In the genomic region with DNA sequence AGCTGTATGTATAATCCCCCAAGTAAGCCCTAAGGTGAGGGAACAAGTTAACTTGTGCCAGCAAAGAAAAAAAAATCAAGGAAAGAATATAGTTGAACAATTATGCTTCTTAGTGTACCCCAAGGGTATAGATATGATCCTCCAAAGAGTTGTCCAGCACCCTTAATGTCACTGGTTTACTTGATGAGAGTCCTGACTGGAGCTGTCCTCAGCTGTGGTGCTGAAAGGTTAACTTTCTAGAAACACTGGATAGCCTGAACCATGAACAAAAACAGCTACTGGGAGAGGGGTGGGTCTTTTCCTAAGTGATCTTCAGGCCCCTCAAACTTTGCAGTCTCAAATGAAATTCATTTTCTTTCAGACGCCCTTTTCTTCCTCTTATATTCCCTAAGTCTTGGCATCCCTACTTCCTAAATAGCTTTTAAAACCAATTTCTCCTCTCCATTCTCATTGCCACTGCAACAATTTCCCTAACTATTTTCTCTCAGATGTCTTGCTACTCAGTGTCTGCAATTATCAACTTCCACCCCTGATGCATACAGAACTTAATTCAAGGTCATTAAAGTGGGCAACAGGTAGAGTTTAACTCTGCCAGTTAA, we compare ENCODE assay signal across 11 cellular contexts.
DNase-seq lines count a peak whose midpoint lies in the region; ATAC-seq and TF ChIP-seq lines count a peak whose summit lies in the region.
"Had no signal": no experiment of that assay in that cellular context is flagged by ENCODE, and none has a peak within 500 bp of the region (broad histone marks: within the 10 kb centered on the region; RNA-seq: fewer than 3 reads in every experiment).

No MANE protein-coding gene starts in this region.

- no peaks in the 10 kb centered on the region for H3K4me1 ChIP-seq in thyroid gland

- in situ Hi-C loops in KBM-7 (cut with MboI; ENCODE audit: low pct_unique_long_range_greater_than_20kb, low sequenced_read_pairs) = no loop called here

- no peak overlapping the region for H3K4me3 ChIP-seq in thyroid gland (replicated peaks in 1 of 3)

- no peak for TF ChIP-seq CTCF in thyroid gland (IDR thresholded peaks at IDR 0.05)

- TF ChIP-seq POLR2A in thyroid gland (IDR thresholded peaks at IDR 0.05) = no peak

- 41 to 43% methylated on average over 1 of the region's 1 CpG for WGBS in thyroid gland, 2 donors

- H3K27ac ChIP-seq in thyroid gland = no peak overlapping the region

- intact Hi-C loops in thyroid gland (cut with DNase I) = no loop called here

- H3K27me3 ChIP-seq in thyroid gland = no peaks in the 10 kb centered on the region

- no peaks in the 10 kb centered on the region for H3K36me3 ChIP-seq in thyroid gland

- H3K9me3 ChIP-seq in thyroid gland = no peaks in the 10 kb centered on the region

- no peak for ATAC-seq in HG03571 (IDR thresholded peaks at IDR 0.05; ENCODE audit: unreplicated experiment)
- ATAC-seq: natural killer cell had no signal

- DNase-seq in ELR (ENCODE audit: low read depth) (peak; percentile 19), KBM-7 (peak; percentile 26), astrocyte of the hippocampus (ENCODE audit: low read depth, low spot score) (peak; percentile 54), kidney tubule cell (ENCODE audit: low spot score) (peak; percentile 6), thyroid gland (no peak), NCI-H1092 (lab: John Stamatoyannopoulos, UW) (no peak)
- DNase-seq: cerebellar nuclear complex, HFFc6, natural killer cell, NCI-H2029 treated with DMSO at 0.1 percent for 48 hours had no signal

Comparison
In these comparisons a context has a peak if more than half of its experiments do, and no peak if none do; other contexts are left out.
1. DNase-seq: peak in ELR (single experiment), KBM-7 (single experiment), astrocyte of the hippocampus (single experiment) and kidney tubule cell (single experiment); none in thyroid gland (0 of 2) and NCI-H1092 (single experiment).